ENCODE assay signal across 1 cellular context in the genomic region with DNA sequence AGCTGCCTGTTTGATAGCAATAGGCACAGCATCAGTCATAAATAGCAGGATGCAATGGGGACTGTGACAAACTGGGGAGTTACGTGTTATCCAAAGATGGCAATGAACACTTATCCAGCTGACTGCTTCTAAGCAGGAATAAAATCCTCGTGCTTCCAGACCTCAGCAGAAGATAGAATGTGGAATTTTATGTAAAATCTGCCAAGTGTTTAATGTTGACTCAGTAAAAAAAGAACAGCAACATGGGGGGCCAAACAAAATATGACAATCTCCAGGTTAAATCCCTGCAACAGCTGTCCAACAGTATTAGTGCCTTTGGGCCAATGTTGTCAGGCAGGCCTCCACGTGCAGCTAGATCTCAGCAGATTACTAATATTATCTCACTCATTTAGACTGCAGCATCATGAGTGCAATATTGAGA.
TF ChIP-seq lines count a peak whose summit lies in the region.

No MANE protein-coding gene starts in this region.

TF ChIP-seq in SK-N-SH, 30 proteins besides CTCF, POLR2A, EP300 and RAD21 (continued from another document):
- TF ChIP-seq, protein P1, sequence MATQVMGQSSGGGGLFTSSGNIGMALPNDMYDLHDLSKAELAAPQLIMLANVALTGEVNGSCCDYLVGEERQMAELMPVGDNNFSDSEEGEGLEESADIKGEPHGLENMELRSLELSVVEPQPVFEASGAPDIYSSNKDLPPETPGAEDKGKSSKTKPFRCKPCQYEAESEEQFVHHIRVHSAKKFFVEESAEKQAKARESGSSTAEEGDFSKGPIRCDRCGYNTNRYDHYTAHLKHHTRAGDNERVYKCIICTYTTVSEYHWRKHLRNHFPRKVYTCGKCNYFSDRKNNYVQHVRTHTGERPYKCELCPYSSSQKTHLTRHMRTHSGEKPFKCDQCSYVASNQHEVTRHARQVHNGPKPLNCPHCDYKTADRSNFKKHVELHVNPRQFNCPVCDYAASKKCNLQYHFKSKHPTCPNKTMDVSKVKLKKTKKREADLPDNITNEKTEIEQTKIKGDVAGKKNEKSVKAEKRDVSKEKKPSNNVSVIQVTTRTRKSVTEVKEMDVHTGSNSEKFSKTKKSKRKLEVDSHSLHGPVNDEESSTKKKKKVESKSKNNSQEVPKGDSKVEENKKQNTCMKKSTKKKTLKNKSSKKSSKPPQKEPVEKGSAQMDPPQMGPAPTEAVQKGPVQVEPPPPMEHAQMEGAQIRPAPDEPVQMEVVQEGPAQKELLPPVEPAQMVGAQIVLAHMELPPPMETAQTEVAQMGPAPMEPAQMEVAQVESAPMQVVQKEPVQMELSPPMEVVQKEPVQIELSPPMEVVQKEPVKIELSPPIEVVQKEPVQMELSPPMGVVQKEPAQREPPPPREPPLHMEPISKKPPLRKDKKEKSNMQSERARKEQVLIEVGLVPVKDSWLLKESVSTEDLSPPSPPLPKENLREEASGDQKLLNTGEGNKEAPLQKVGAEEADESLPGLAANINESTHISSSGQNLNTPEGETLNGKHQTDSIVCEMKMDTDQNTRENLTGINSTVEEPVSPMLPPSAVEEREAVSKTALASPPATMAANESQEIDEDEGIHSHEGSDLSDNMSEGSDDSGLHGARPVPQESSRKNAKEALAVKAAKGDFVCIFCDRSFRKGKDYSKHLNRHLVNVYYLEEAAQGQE (IDR thresholded peaks at IDR 0.05; ENCODE audit: low read depth, low read length), result no peak
- TF ChIP-seq TCF12 (IDR thresholded peaks at IDR 0.05) (peak; percentile 70; the same call in 1 of the 2 replicates), SMC3 (IDR thresholded peaks at IDR 0.05; ENCODE audit: low read depth, low read length) (no peak), GATA2 (CRISPR knock-in tag; IDR thresholded peaks at IDR 0.05) (peak; percentile 95), MXI1 (IDR thresholded peaks at IDR 0.05; ENCODE audit: low read depth, low read length) (peak; percentile 93), CHD2 (IDR thresholded peaks at IDR 0.05; ENCODE audit: low read length, partially characterized antibody) (peak; percentile 69), POLR2AphosphoS5 (IDR thresholded peaks at IDR 0.05; ENCODE audit: low read depth, low read length) (no peak)
- TF ChIP-seq, protein P2, sequence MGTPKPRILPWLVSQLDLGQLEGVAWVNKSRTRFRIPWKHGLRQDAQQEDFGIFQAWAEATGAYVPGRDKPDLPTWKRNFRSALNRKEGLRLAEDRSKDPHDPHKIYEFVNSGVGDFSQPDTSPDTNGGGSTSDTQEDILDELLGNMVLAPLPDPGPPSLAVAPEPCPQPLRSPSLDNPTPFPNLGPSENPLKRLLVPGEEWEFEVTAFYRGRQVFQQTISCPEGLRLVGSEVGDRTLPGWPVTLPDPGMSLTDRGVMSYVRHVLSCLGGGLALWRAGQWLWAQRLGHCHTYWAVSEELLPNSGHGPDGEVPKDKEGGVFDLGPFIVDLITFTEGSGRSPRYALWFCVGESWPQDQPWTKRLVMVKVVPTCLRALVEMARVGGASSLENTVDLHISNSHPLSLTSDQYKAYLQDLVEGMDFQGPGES (IDR thresholded peaks at IDR 0.05; ENCODE audit: low read depth, low read length), result no peak
